8 cellular contexts compared by ENCODE assay signal in the genomic region with DNA sequence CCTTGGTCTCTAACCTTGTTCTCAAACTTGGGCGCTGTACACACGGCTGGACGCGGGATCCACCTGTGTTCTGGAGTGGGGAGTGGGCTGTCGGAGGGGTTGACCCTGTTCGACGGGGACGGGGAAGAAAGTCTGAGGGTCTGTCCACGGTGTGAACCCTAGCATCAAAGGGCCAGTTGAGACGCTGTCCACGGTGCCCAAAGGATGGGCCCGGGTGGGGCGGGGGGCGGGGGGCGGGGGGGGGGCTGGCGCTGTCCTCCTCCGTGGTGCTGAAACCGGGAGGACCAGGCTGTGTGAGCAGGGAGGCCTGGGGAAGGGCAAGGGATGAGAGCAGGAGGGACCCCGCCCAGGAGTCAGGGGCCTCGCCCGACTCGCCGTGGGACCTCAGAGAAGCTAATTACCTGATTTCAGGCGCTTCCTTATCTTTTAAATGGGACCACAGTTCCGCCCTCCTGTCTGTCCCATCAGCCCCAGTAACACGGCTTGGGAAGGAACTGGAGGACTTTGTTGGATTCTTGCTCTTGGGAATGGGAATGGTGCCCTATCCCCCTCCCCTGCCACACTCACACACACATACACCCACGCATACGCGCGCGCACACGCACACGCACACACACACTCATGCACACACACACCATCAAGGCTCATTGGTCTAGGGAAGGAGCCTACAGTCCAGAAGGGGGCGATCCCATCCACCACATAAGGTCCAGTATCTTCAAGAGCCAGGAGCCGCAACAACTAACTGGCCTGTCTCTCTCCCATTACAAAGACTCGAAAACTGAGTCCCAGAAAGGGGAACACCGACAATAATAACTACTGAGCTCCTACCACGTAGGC. TPM values are rescaled to one million over a fixed set of nuclear protein-coding genes. Genes with fewer than 3 reads are reported as not detected.
DNase-seq lines count a peak whose midpoint lies in the region; ATAC-seq, FAIRE-seq and TF ChIP-seq lines count a peak whose summit lies in the region.

No MANE protein-coding gene starts in this region.

- DNase-seq in BJ (ENCODE audit: low read depth) (no peak), GM19239 (ENCODE audit: insufficient read length, low spot score) (peak; percentile 81), NCI-H460 (ENCODE audit: extremely low read depth, low read depth) (peak; percentile 30), MCF 10A (ENCODE audit: unreplicated experiment) (peak; percentile 81), islet precursor cell (peak; percentile 86), stromal cell of bone marrow (ENCODE audit: low read depth) (peak; percentile 46)
- no peak for DNase-seq in central memory CD4-positive, alpha-beta T cell

- no peaks in the 10 kb centered on the region for H3K27me3 Mint-ChIP-seq in MCF 10A (ENCODE audit: insufficient read depth, unreplicated experiment)

- BruUV-seq in MCF 10A (replicated peaks; lab: Mats Ljungman, UMichigan), result no TSS peak

- no peaks in the 10 kb centered on the region for H3K36me3 ChIP-seq in BJ (ENCODE audit: control insufficient read depth, insufficient read depth, low read length)

- H3K4me3 ChIP-seq in BJ (ENCODE audit: low read depth, low read length), result no peak overlapping the region

- intact Hi-C loops in MCF 10A (cut with micrococcal nuclease), result loop anchor here (1.0 to 5.0 kb wide), 4 partner anchors 91 to 320 kb away; no protein-coding TSS in a partner anchor

- CTCF ChIA-PET in BJ (lab: Yijun Ruan, JAX), result interaction anchor here (0.8 to 1.5 kb wide), 4 partner anchors 9 to 319 kb away, joined by 3 read pairs; no protein-coding TSS in a partner anchor
- CTCF ChIA-PET in MCF 10A (lab: Yijun Ruan, JAX), result interaction anchor here (0.8 to 4.3 kb wide), 5 partner anchors 8 to 154 kb away, joined by 3 to 25 read pairs (median 3); no protein-coding TSS in a partner anchor

- ATAC-seq in HG02870 (IDR thresholded peaks at IDR 0.05; ENCODE audit: unreplicated experiment), result no peak

- H3K27ac Mint-ChIP-seq in MCF 10A (ENCODE audit: low read depth, unreplicated experiment), result no peak overlapping the region

- TF ChIP-seq CTCF in BJ (IDR thresholded peaks at IDR 0.05; ENCODE audit: insufficient read depth, low read depth, low read length), result peak; percentile 43; the same call in 1 of the 2 replicates
- TF ChIP-seq CTCF in MCF 10A (IDR thresholded peaks at IDR 0.05; ENCODE audit: unreplicated experiment), result peak; percentile 45

- peak overlapping the region; percentile 86 for H3K4me3 Mint-ChIP-seq in MCF 10A (ENCODE audit: unreplicated experiment)

- peaks cover 33% of the 10 kb centered on the region for H3K4me1 Mint-ChIP-seq in MCF 10A (ENCODE audit: insufficient read depth, unreplicated experiment)

- peaks cover 5% of the 10 kb centered on the region for H3K36me3 Mint-ChIP-seq in MCF 10A (ENCODE audit: insufficient read depth, unreplicated experiment)

- peak; percentile 74 for FAIRE-seq in GM19239 (lab: Jason Lieb, UNC)

- POLR2A ChIA-PET in BJ (lab: Charles Lee) (no interaction called here), MCF 10A (lab: Yijun Ruan, JAX) (interaction anchor here (0.9 kb wide), 2 partner anchors 9 to 93 kb away, joined by 3 to 4 read pairs; no protein-coding TSS in a partner anchor)

- H3K9me3 Mint-ChIP-seq in MCF 10A (ENCODE audit: unreplicated experiment), result no peaks in the 10 kb centered on the region

- H3K27me3 ChIP-seq in BJ (ENCODE audit: control insufficient read depth, insufficient read depth, low read length), result peaks cover 32% of the 10 kb centered on the region

RNA-seq across cellular contexts. Expression of gene VSTM2L, which starts 1.0 kb away (rescaled TPM):
- polyA plus RNA-seq in BJ (2011; rRNA removed), result 0.56 and 1.2 TPM in 2 replicates
- 0.36 and 0.38 TPM in 2 replicates for polyA minus RNA-seq in BJ (2011; rRNA and poly(A)+ RNA removed)
- total RNA-seq in NCI-H460 (2014; rRNA removed; shearing (Covaris generic)), result not detected in 2 replicates
- not detected in 2 replicates for polyA plus RNA-seq in NCI-H460 (2014; cell fraction: nucleus; rRNA removed)
- total RNA-seq in MCF 10A (2022), result 15.6 and 16.4 TPM in 2 replicates

Comparison
In these comparisons a context has a peak if more than half of its experiments do, and no peak if none do; other contexts are left out.
1. DNase-seq: peak in GM19239 (single experiment), NCI-H460 (single experiment), MCF 10A (single experiment), islet precursor cell (single experiment) and stromal cell of bone marrow (single experiment); none in BJ (single experiment) and central memory CD4-positive, alpha-beta T cell (single experiment).
2. RNA of gene VSTM2L, which starts 1.0 kb away (total RNA-seq): 15.6 to 16.4 TPM in MCF 10A; not detected in NCI-H460; every median in the first group is over 10 times any median in the second.